2 cellular contexts compared by ENCODE assay signal in the genomic region with DNA sequence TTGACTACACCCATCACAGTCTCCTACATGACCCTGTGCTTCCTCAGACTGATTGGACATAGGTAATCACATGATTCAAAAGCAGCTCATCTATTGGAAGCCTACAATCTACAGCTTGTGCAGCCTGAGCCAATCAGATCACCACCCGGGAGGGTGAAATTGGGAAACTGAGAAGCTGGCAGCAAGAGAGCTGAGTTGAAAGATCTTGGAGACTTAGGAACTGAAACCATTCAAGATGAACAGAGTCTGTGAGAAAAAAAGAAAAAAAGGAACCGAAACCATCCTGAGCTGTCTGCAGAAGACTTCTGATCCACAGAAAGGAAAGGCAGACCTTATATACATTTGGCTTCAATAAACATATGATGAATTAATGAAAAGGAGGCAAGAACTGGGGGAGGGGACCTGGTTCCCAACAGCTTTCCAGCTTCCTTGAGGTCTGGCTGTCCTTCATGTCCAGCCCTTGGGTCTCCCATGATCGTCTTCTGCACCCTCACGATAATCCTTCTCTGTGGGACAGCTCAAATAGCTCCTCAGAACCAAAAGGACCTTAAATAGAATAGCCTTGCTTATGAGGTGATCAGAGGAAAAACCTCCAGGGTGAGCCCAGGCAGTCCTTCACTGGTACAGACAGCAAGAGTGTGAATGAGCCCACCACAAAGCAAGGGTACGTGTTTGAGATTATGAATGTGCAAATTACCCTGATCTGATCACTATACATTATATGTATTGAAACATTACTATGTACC.
TF ChIP-seq lines count a peak whose summit lies in the region.

No MANE protein-coding gene starts in this region.

TF ChIP-seq in IMR-90, 13 proteins besides CTCF, POLR2A, EP300 and RAD21:
- TF ChIP-seq, protein P1, sequence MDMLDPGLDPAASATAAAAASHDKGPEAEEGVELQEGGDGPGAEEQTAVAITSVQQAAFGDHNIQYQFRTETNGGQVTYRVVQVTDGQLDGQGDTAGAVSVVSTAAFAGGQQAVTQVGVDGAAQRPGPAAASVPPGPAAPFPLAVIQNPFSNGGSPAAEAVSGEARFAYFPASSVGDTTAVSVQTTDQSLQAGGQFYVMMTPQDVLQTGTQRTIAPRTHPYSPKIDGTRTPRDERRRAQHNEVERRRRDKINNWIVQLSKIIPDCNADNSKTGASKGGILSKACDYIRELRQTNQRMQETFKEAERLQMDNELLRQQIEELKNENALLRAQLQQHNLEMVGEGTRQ (IDR thresholded peaks at IDR 0.05; ENCODE audit: low read depth, low read length): peak; percentile 11; the same call in 1 of the 2 replicates
- TF ChIP-seq, protein P2, sequence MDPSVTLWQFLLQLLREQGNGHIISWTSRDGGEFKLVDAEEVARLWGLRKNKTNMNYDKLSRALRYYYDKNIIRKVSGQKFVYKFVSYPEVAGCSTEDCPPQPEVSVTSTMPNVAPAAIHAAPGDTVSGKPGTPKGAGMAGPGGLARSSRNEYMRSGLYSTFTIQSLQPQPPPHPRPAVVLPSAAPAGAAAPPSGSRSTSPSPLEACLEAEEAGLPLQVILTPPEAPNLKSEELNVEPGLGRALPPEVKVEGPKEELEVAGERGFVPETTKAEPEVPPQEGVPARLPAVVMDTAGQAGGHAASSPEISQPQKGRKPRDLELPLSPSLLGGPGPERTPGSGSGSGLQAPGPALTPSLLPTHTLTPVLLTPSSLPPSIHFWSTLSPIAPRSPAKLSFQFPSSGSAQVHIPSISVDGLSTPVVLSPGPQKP (IDR thresholded peaks at IDR 0.05; ENCODE audit: borderline replicate concordance, low read depth, low read length): no peak

TF ChIP-seq in SK-N-SH, 30 proteins besides CTCF, POLR2A, EP300 and RAD21 (continued from another document):
- TF ChIP-seq, protein P3, sequence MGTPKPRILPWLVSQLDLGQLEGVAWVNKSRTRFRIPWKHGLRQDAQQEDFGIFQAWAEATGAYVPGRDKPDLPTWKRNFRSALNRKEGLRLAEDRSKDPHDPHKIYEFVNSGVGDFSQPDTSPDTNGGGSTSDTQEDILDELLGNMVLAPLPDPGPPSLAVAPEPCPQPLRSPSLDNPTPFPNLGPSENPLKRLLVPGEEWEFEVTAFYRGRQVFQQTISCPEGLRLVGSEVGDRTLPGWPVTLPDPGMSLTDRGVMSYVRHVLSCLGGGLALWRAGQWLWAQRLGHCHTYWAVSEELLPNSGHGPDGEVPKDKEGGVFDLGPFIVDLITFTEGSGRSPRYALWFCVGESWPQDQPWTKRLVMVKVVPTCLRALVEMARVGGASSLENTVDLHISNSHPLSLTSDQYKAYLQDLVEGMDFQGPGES (IDR thresholded peaks at IDR 0.05; ENCODE audit: low read depth, low read length): no peak
- TF ChIP-seq FOXM1 (IDR thresholded peaks at IDR 0.05; ENCODE audit: low read depth): no peak
- no peak for TF ChIP-seq MXI1 (IDR thresholded peaks at IDR 0.05; ENCODE audit: low read depth, low read length)
- TF ChIP-seq TAF1 (IDR thresholded peaks at IDR 0.05; ENCODE audit: borderline replicate concordance, low read depth, low read length): no peak
- no peak for TF ChIP-seq CHD2 (IDR thresholded peaks at IDR 0.05; ENCODE audit: low read length, partially characterized antibody)
- TF ChIP-seq, protein P4, sequence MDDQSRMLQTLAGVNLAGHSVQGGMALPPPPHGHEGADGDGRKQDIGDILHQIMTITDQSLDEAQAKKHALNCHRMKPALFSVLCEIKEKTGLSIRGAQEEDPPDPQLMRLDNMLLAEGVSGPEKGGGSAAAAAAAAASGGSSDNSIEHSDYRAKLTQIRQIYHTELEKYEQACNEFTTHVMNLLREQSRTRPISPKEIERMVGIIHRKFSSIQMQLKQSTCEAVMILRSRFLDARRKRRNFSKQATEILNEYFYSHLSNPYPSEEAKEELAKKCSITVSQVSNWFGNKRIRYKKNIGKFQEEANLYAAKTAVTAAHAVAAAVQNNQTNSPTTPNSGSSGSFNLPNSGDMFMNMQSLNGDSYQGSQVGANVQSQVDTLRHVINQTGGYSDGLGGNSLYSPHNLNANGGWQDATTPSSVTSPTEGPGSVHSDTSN (IDR thresholded peaks at IDR 0.05): no peak
- TF ChIP-seq GABPA (IDR thresholded peaks at IDR 0.05; ENCODE audit: low read depth): no peak
TF ChIP-seq in SK-N-SH: peak in this region for 0.
